Comparison of ENCODE assay signal across 28 cellular contexts in the genomic region with DNA sequence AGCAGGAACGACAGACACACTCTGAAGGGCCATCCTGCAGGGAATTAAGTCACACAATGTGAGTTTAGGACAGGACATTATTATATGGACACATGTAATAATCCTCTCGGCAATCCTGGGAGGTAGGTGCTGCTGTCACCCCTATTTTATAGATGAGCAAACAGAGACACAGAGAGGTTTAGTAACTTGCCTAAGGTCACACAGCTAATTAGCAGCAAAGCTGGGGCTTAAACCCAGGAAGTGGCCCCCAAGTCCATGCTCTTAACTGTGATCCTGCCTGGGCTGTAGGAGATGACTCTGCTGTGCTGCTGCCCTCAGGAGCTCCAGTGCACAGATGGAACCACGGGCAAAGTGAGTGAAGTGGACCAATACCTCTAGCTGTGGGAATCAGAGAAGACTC.
"Had no signal": no experiment of that assay in that cellular context is flagged by ENCODE, and none has a peak within 500 bp of the region (broad histone marks: within the 10 kb centered on the region; RNA-seq: fewer than 3 reads in every experiment).

No MANE protein-coding gene starts in this region.

- DNase-seq: activated B cell treated with CpG ODN at 0.5 μM for 24 hours; activated CD4-positive, alpha-beta T cell treated with anti-CD3 and anti-CD28 coated beads for 48 hours; activated CD4-positive, alpha-beta T cell treated with anti-CD3 and anti-CD28 coated beads, Interleukin-2, amount 50 U/mL, for 1 hour; activated CD4-positive, alpha-beta T cell treated with anti-CD3 and anti-CD28 coated beads, Interleukin-2, amount 50 U/mL, for 48 hours; activated CD8-positive, alpha-beta memory T cell treated with anti-CD3 and anti-CD28 coated beads for 24 hours; activated CD8-positive, alpha-beta T cell treated with anti-CD3 and anti-CD28 coated beads for 36 hours; activated effector memory CD4-positive, alpha-beta T cell treated with Interleukin-2 at 50 U/mL for 16 hours; activated gamma-delta T cell treated with Interleukin-2 at 50 U/mL for 16 hours; activated naive CD4-positive, alpha-beta T cell treated with anti-CD3 and anti-CD28 coated beads, Interleukin-2, amount 50 U/mL, for 16 hours; activated naive CD4-positive, alpha-beta T cell treated with Interleukin-2 at 50 U/mL for 16 hours; activated T-cell treated with anti-CD3 and anti-CD28 coated beads, Interleukin-2, amount 50 U/mL, for 4 hours; amniotic stem cell; anterior cingulate cortex; brain microvascular endothelial cell; cortex of kidney; effector CD4-positive, alpha-beta T cell; effector memory CD8-positive, alpha-beta T cell; erythroblast; foreskin keratinocyte; gastrocnemius medialis; T-helper 1 cell; T-helper 17 cell; T1000; WERI-Rb-1 had no signal

- H3K9me3 ChIP-seq: esophagus muscularis mucosa, gastrocnemius medialis had no signal

- H3K27me3 ChIP-seq: brain microvascular endothelial cell, gastrocnemius medialis had no signal

- H3K27ac ChIP-seq: brain microvascular endothelial cell, esophagus muscularis mucosa, foreskin keratinocyte, gastrocnemius medialis, WERI-Rb-1 had no signal

- FAIRE-seq: astrocyte had no signal

- ATAC-seq: activated CD4-positive, CD25-positive, alpha-beta regulatory T cell treated with anti-CD3 and anti-CD28 coated beads, Interleukin-2, amount 50 U/mL, for 24 hours; activated CD8-positive, alpha-beta T cell treated with anti-CD3 and anti-CD28 coated beads for 36 hours; activated T-cell treated with anti-CD3 and anti-CD28 coated beads, Interleukin-2, amount 50 U/mL, for 4 hours; activated T-helper 17 cell treated with anti-CD3 and anti-CD28 coated beads, Interleukin-2, amount 50 U/mL, for 72 hours; effector memory CD8-positive, alpha-beta T cell; foreskin keratinocyte; gastrocnemius medialis; T-helper 17 cell had no signal

- H3K4me1 ChIP-seq: foreskin keratinocyte had no signal

- H3K4me3 ChIP-seq: esophagus muscularis mucosa, gastrocnemius medialis had no signal

- H3K36me3 ChIP-seq: brain microvascular endothelial cell, esophagus muscularis mucosa, gastrocnemius medialis, WERI-Rb-1 had no signal
